1 cellular context compared by ENCODE assay signal in genomic region chr19:14135355-14135754, GRCh38.
TF ChIP-seq lines count a peak whose summit lies in the region.

No MANE protein-coding gene starts in this region.

TF ChIP-seq in H1, 55 proteins besides CTCF, POLR2A, EP300 and RAD21:
- TF ChIP-seq SP2 (IDR thresholded peaks at IDR 0.05; ENCODE audit: low read length) (no peak), NRF1 (IDR thresholded peaks at IDR 0.05; ENCODE audit: low read depth, low read length) (no peak), POLR2AphosphoS5 (IDR thresholded peaks at IDR 0.05; ENCODE audit: low read depth, low read length) (no peak), FOSL1 (IDR thresholded peaks at IDR 0.05; ENCODE audit: insufficient read depth, low read depth, low read length) (no peak), BACH1 (IDR thresholded peaks at IDR 0.05; ENCODE audit: low read length) (no peak), ASH2L (IDR thresholded peaks at IDR 0.05; ENCODE audit: low read length) (no peak), PHF8 (conservative IDR thresholded peaks at IDR 0.05; ENCODE audit: low read depth, low read length) (no peak)
